In genomic region chr4:64327237-64327636, GRCh38 we compare ENCODE assay signal across 30 cellular contexts.
"Had no signal": no experiment of that assay in that cellular context is flagged by ENCODE, and none has a peak within 500 bp of the region (broad histone marks: within the 10 kb centered on the region; RNA-seq: fewer than 3 reads in every experiment).

No MANE protein-coding gene starts in this region.

- H3K4me3 ChIP-seq: ascending aorta had no signal

- H3K27me3 ChIP-seq: ascending aorta had no signal

- H3K9me3 ChIP-seq: ascending aorta had no signal

- H3K36me3 ChIP-seq: ascending aorta had no signal

- ATAC-seq: activated CD4-positive, alpha-beta T cell treated with anti-CD3 and anti-CD28 coated beads for 36 hours; activated CD4-positive, CD25-positive, alpha-beta regulatory T cell treated with anti-CD3 and anti-CD28 coated beads, Interleukin-2, amount 50 U/mL, for 24 hours; activated CD8-positive, alpha-beta memory T cell treated with anti-CD3 and anti-CD28 coated beads, Interleukin-2, amount 10 ng/mL, durations not matched to agents 7 days and 5 days; activated CD8-positive, alpha-beta T cell treated with anti-CD3 and anti-CD28 coated beads, Interleukin-2, amount 10 ng/mL, durations not matched to agents 7 days and 5 days; activated naive CD8-positive, alpha-beta T cell treated with anti-CD3 and anti-CD28 coated beads, Interleukin-2, amount 50 U/mL, for 24 hours had no signal

- DNase-seq: activated CD4-positive, alpha-beta memory T cell treated with anti-CD3 and anti-CD28 coated beads, Interleukin-2, amount 10 ng/mL, durations not matched to agents 7 days and 5 days; activated CD4-positive, alpha-beta T cell treated with anti-CD3 and anti-CD28 coated beads for 1 hour; activated CD4-positive, alpha-beta T cell treated with anti-CD3 and anti-CD28 coated beads for 36 hours; activated CD4-positive, alpha-beta T cell treated with anti-CD3 and anti-CD28 coated beads for 48 hours; activated CD4-positive, alpha-beta T cell treated with anti-CD3 and anti-CD28 coated beads, Interleukin-2, amount 10 ng/mL, durations not matched to agents 7 days and 5 days; activated CD4-positive, alpha-beta T cell treated with anti-CD3 and anti-CD28 coated beads, Interleukin-2, amount 50 U/mL, for 48 hours; activated CD4-positive, CD25-positive, alpha-beta regulatory T cell; activated CD8-positive, alpha-beta memory T cell treated with anti-CD3 and anti-CD28 coated beads for 24 hours; activated CD8-positive, alpha-beta memory T cell treated with anti-CD3 and anti-CD28 coated beads, Interleukin-2, amount 10 ng/mL, durations not matched to agents 7 days and 5 days; activated CD8-positive, alpha-beta memory T cell treated with anti-CD3 and anti-CD28 coated beads, Interleukin-2, amount 50 U/mL, for 48 hours; activated CD8-positive, alpha-beta T cell treated with anti-CD3 and anti-CD28 coated beads, Interleukin-2, amount 10 ng/mL, durations not matched to agents 7 days and 5 days; activated effector memory CD4-positive, alpha-beta T cell treated with Interleukin-2 at 50 U/mL for 16 hours; activated gamma-delta T cell; activated naive CD4-positive, alpha-beta T cell treated with anti-CD3 and anti-CD28 coated beads, Interleukin-2, amount 10 ng/mL, durations not matched to agents 7 days and 5 days; activated naive CD4-positive, alpha-beta T cell treated with Interleukin-2 at 50 U/mL for 16 hours; activated naive CD8-positive, alpha-beta T cell treated with anti-CD3 and anti-CD28 coated beads, Interleukin-2, amount 10 ng/mL, durations not matched to agents 7 days and 5 days; activated naive CD8-positive, alpha-beta T cell treated with anti-CD3 and anti-CD28 coated beads, Interleukin-2, amount 50 U/mL, for 24 hours; activated T-cell treated with anti-CD3 and anti-CD28 coated beads, Interleukin-2, amount 50 U/mL, for 24 hours; activated T-cell treated with anti-CD3 and anti-CD28 coated beads, Interleukin-2, amount 50 U/mL, for 48 hours; amygdala; anterior cingulate cortex; caudate nucleus; cerebellar nuclear complex; SW 1271; T-helper 1 cell; T-helper 2 cell; T-helper 9 cell had no signal

- H3K27ac ChIP-seq: ascending aorta, VCaP had no signal

- H3K4me1 ChIP-seq: ascending aorta had no signal
